In the genomic region with DNA sequence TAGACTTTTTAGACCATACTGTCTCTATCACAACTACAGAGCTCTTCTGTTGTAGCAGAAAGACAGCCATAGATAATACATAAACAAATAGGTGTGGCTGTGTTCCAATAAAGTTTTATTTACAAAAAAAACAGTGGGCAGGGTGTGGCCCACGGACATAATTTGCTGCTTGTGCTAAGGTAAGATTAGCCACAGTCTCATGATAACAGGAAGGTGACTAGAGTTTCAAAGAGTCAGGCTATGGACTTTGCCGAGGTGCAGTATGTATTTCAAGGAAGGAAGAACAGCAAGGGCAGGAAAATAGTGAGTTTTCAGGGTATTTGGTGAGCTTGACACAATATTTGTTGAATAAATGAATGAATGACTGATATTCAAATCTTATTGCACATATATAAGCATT, we compare ENCODE assay signal across 26 cellular contexts. TPM values are rescaled to one million over a fixed set of nuclear protein-coding genes. Genes with fewer than 3 reads are reported as not detected.
"Had no signal": no experiment of that assay in that cellular context is flagged by ENCODE, and none has a peak within 500 bp of the region (broad histone marks: within the 10 kb centered on the region; RNA-seq: fewer than 3 reads in every experiment).

No MANE protein-coding gene starts in this region.

- FAIRE-seq: colon, keratinocyte, TTC549 had no signal

- DNase-seq: activated CD4-positive, alpha-beta T cell treated with anti-CD3 and anti-CD28 coated beads, Interleukin-2, amount 10 ng/mL, durations not matched to agents 24 days and 14 days; activated CD4-positive, CD25-positive, alpha-beta regulatory T cell; activated CD8-positive, alpha-beta T cell treated with anti-CD3 and anti-CD28 coated beads for 36 hours; activated naive CD4-positive, alpha-beta T cell treated with Interleukin-2 at 50 U/mL for 16 hours; activated naive CD8-positive, alpha-beta T cell treated with anti-CD3 and anti-CD28 coated beads, Interleukin-2, amount 10 ng/mL, durations not matched to agents 7 days and 5 days; activated T-cell treated with anti-CD3 and anti-CD28 coated beads, Interleukin-2, amount 50 U/mL, for 1 hour; caudate nucleus; dorsolateral prefrontal cortex; foreskin fibroblast; hippocampal formation; midbrain; right cardiac atrium; stimulated activated CD4-positive, alpha-beta T cell treated with anti-CD3 and anti-CD28 coated beads, Interleukin-15, amount 100 ng/mL, for 24 hours; stimulated activated CD4-positive, alpha-beta T cell treated with anti-CD3 and anti-CD28 coated beads, Interleukin-2, amount 100 ng/mL, for 48 hours; stimulated activated naive CD8-positive, alpha-beta T cell treated with anti-CD3 and anti-CD28 coated beads, Interleukin-15, amount 100 ng/mL, for 72 hours had no signal

- H3K4me1 Mint-ChIP-seq: activated CD4-positive, alpha-beta T cell treated with anti-CD3 and anti-CD28 coated beads, Interleukin-2, amount 10 ng/mL, durations not matched to agents 24 days and 14 days; neural crest cell; stimulated activated naive CD8-positive, alpha-beta T cell treated with anti-CD3 and anti-CD28 coated beads, Interleukin-15, amount 100 ng/mL, for 72 hours had no signal

- H3K27me3 Mint-ChIP-seq: activated CD8-positive, alpha-beta T cell treated with anti-CD3 and anti-CD28 coated beads for 36 hours; stimulated activated naive CD8-positive, alpha-beta T cell treated with anti-CD3 and anti-CD28 coated beads, Interleukin-15, amount 100 ng/mL, for 72 hours had no signal

- H3K9me3 Mint-ChIP-seq: activated T-helper 2 cell treated with anti-CD3 and anti-CD28 coated beads, Interferon-gamma antibody, Interleukin-2, Interleukin-4, amounts not matched to agents 10 μg/mL and 5 μg/mL and 100 μg/mL, durations not matched to agents 14 hours and 24 hours and 36 hours had no signal

- H3K4me3 ChIP-seq: body of pancreas, dorsolateral prefrontal cortex, prostate gland, skin epidermis, thoracic aorta had no signal

- H3K27ac Mint-ChIP-seq: activated CD4-positive, alpha-beta T cell treated with anti-CD3 and anti-CD28 coated beads, Interleukin-2, amount 10 ng/mL, durations not matched to agents 24 days and 14 days; activated CD8-positive, alpha-beta T cell treated with anti-CD3 and anti-CD28 coated beads for 36 hours; activated naive CD8-positive, alpha-beta T cell treated with anti-CD3 and anti-CD28 coated beads, Interleukin-2, amount 10 ng/mL, durations not matched to agents 7 days and 5 days; activated T-helper 2 cell treated with anti-CD3 and anti-CD28 coated beads, Interferon-gamma antibody, Interleukin-2, Interleukin-4, amounts not matched to agents 10 μg/mL and 5 μg/mL and 100 μg/mL, durations not matched to agents 14 hours and 24 hours and 36 hours; stimulated activated naive CD8-positive, alpha-beta T cell treated with anti-CD3 and anti-CD28 coated beads, Interleukin-15, amount 100 ng/mL, for 72 hours had no signal

- H3K4me3 Mint-ChIP-seq: activated CD4-positive, alpha-beta T cell treated with anti-CD3 and anti-CD28 coated beads, Interleukin-2, amount 10 ng/mL, durations not matched to agents 24 days and 14 days; activated CD8-positive, alpha-beta T cell treated with anti-CD3 and anti-CD28 coated beads for 36 hours; activated naive CD8-positive, alpha-beta T cell treated with anti-CD3 and anti-CD28 coated beads, Interleukin-2, amount 10 ng/mL, durations not matched to agents 7 days and 5 days; neural crest cell; stimulated activated naive CD8-positive, alpha-beta T cell treated with anti-CD3 and anti-CD28 coated beads, Interleukin-15, amount 100 ng/mL, for 72 hours had no signal

- ATAC-seq: activated CD8-positive, alpha-beta T cell treated with anti-CD3 and anti-CD28 coated beads for 36 hours; left lobe of liver; right cardiac atrium; stimulated activated naive CD8-positive, alpha-beta T cell treated with anti-CD3 and anti-CD28 coated beads, Interleukin-15, amount 100 ng/mL, for 72 hours had no signal

- H3K27me3 ChIP-seq: body of pancreas, dorsolateral prefrontal cortex had no signal

- H3K36me3 ChIP-seq: prostate gland, thoracic aorta had no signal

- H3K9me3 ChIP-seq: body of pancreas, prostate gland, thoracic aorta had no signal

- H3K27ac ChIP-seq: dorsolateral prefrontal cortex, epithelial cell of prostate, prostate gland, skin epidermis had no signal

RNA-seq across cellular contexts. Expression of gene SOBP, which starts 20.2 kb away (rescaled TPM):
- polyA plus RNA-seq: keratinocyte had no signal
